8 cellular contexts compared by ENCODE assay signal in the genomic region with DNA sequence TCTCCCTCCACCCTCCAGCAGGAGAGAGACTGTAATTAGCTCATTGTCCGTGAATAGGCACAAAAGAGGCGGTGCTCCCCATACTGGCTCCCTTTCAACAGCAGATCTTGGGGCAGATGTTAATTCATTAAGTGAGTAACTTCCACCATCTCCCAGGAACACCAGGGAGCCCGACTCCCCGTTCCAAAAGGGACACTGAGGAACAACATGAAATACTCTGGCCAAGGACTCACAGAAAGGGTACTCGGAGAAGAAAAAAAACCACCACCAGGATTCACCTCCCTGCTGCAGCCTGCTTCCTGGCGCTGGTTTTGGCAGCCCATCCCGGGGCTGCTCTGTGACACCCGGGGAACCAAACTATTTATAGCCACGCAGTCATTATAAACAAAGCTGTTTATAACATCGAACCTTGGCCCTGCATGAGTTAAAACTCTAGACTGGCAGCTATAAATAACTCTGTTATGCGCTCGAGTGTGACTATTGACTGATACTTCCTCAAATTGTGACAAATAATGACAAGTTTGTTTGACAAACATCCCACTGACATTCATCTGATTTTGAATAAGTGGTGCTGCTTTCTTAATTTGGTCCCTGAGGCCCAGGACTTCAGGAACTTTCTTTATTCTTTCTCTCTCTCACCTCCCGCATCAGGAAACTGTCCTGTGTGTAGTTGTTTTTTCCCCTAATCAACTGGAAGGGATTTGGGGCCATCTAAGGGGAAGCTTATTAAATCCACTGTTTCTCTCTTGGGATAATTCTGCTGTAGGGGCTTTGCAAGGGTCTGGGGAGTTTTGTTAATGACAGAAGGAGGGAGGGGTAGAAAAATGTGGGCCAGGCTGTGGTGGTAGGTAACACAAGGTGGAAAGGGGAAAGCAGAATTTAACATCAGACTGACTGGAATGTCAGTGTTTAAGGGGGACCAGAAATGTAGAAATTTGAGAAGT.
DNase-seq lines count a peak whose midpoint lies in the region; ATAC-seq, FAIRE-seq and TF ChIP-seq lines count a peak whose summit lies in the region.

No MANE protein-coding gene starts in this region.

- H4K20me1 ChIP-seq in astrocyte (ENCODE audit: insufficient read depth, low read length): no peaks in the 10 kb centered on the region
- no peaks in the 10 kb centered on the region for H4K20me1 ChIP-seq in MM.1S (ENCODE audit: insufficient read depth, low read length)

- FAIRE-seq in astrocyte (lab: Jason Lieb, UNC): no peak

- TF ChIP-seq CTCF in GM10266 (IDR thresholded peaks at IDR 0.05; ENCODE audit: control insufficient read depth, insufficient read depth, low read depth, missing control alignments) (no peak), astrocyte (IDR thresholded peaks at IDR 0.05; ENCODE audit: insufficient read depth, low read depth, low read length) (no peak), upper lobe of right lung (IDR thresholded peaks at IDR 0.05) (no peak), MM.1S (IDR thresholded peaks at IDR 0.05; ENCODE audit: low read length) (no peak)

- peak overlapping the region; percentile 76 for H2AFZ ChIP-seq in astrocyte (ENCODE audit: low read depth, low read length)
- no peak overlapping the region for H2AFZ ChIP-seq in MM.1S (ENCODE audit: low read length)

- H3K4me1 Mint-ChIP-seq in astrocyte (ENCODE audit: low read depth, unreplicated experiment): peaks cover 2% of the 10 kb centered on the region

- peaks cover 18% of the 10 kb centered on the region for H3F3A ChIP-seq in MM.1S (ENCODE audit: insufficient read depth, low read length)

- H3K9me3 ChIP-seq in astrocyte (ENCODE audit: insufficient read depth, low read depth, low read length): no peaks in the 10 kb centered on the region
- H3K9me3 ChIP-seq in upper lobe of right lung: no peaks in the 10 kb centered on the region
- H3K9me3 ChIP-seq in MM.1S (replicated peaks; ENCODE audit: insufficient read depth, low read length): no peaks in the 10 kb centered on the region

- no peaks in the 10 kb centered on the region for H3K27me3 ChIP-seq in astrocyte (ENCODE audit: insufficient read depth, low read length)
- H3K27me3 ChIP-seq in upper lobe of right lung: no peaks in the 10 kb centered on the region
- H3K27me3 ChIP-seq in MM.1S (replicated peaks; ENCODE audit: insufficient read depth, low read length): no peaks in the 10 kb centered on the region

- H3K4me3 ChIP-seq in astrocyte (ENCODE audit: insufficient read depth, low read depth, low read length) (peak overlapping the region; percentile 38), upper lobe of right lung (no peak overlapping the region), MM.1S (ENCODE audit: low read length) (no peak overlapping the region)

- no peaks in the 10 kb centered on the region for H3K36me3 ChIP-seq in astrocyte (ENCODE audit: insufficient read depth, low read length)
- H3K36me3 ChIP-seq in upper lobe of right lung: no peaks in the 10 kb centered on the region
- no peaks in the 10 kb centered on the region for H3K36me3 ChIP-seq in MM.1S (replicated peaks; ENCODE audit: insufficient read depth, low read length)

- no peak overlapping the region for H3K27ac ChIP-seq in astrocyte (ENCODE audit: low read depth, low read length)
- H3K27ac ChIP-seq in upper lobe of right lung: no peak overlapping the region
- no peak overlapping the region for H3K27ac ChIP-seq in MM.1S (ENCODE audit: low read length)

- peak; percentile 42 for ATAC-seq in upper lobe of right lung
- ATAC-seq in GM21447 (IDR thresholded peaks at IDR 0.05; ENCODE audit: unreplicated experiment): no peak

- H3K36me3 Mint-ChIP-seq in astrocyte (ENCODE audit: low read depth, unreplicated experiment): peaks cover 2% of the 10 kb centered on the region

- H3K9me3 Mint-ChIP-seq in astrocyte (ENCODE audit: unreplicated experiment): no peaks in the 10 kb centered on the region

- intact Hi-C loops in upper lobe of right lung (cut with DNase I): no loop called here

- DNase-seq in GM10266 (ENCODE audit: extremely low spot score): peak; percentile 27
- DNase-seq in MV-4-11 (lab: John Stamatoyannopoulos, UW): peak; percentile 26
- DNase-seq in astrocyte (ENCODE audit: low read depth): peak; percentile 41
- peak; percentile 43 for DNase-seq in iPS-NIHi7 (ENCODE audit: extremely low spot score)
- DNase-seq in upper lobe of right lung: no peak
- no peak for DNase-seq in MM.1S
- no peak for DNase-seq in GOT3 (lab: John Stamatoyannopoulos, UW)

- H3K4me3 Mint-ChIP-seq in astrocyte (ENCODE audit: unreplicated experiment): no peak overlapping the region

- peaks cover 10% of the 10 kb centered on the region for H3K4me1 ChIP-seq in astrocyte (ENCODE audit: insufficient read depth, low read length)
- peaks cover 13% of the 10 kb centered on the region for H3K4me1 ChIP-seq in upper lobe of right lung
- H3K4me1 ChIP-seq in MM.1S (ENCODE audit: low read length): peaks cover 39% of the 10 kb centered on the region

- H3K9me2 ChIP-seq in MM.1S (replicated peaks; ENCODE audit: insufficient read depth, low read length): no peaks in the 10 kb centered on the region

- H3K27ac Mint-ChIP-seq in astrocyte (ENCODE audit: unreplicated experiment): no peak overlapping the region

- H3K4me2 ChIP-seq in astrocyte (ENCODE audit: low read length) (peak overlapping the region; percentile 82), MM.1S (ENCODE audit: low read depth, low read length) (no peak overlapping the region)

- peak overlapping the region; percentile 53 for H3K9ac ChIP-seq in astrocyte (ENCODE audit: low read length)
- H3K9ac ChIP-seq in MM.1S (ENCODE audit: low read length): no peak overlapping the region

- H3K79me2 ChIP-seq in astrocyte (ENCODE audit: insufficient read depth, low read length): no peaks in the 10 kb centered on the region
- H3K79me2 ChIP-seq in MM.1S (ENCODE audit: low read length): no peaks in the 10 kb centered on the region

- H3K27me3 Mint-ChIP-seq in astrocyte (ENCODE audit: low read depth, unreplicated experiment): peaks cover 9% of the 10 kb centered on the region

Comparison
In these comparisons a context has a peak if more than half of its experiments do, and no peak if none do; other contexts are left out.
1. DNase-seq: peak in GM10266 (single experiment), MV-4-11 (single experiment), astrocyte (single experiment) and iPS-NIHi7 (single experiment); none in upper lobe of right lung (single experiment), MM.1S (single experiment) and GOT3 (single experiment).